11 cellular contexts compared by ENCODE assay signal in genomic region chr12:47889040-47889439, GRCh38. TPM values are rescaled to one million over a fixed set of nuclear protein-coding genes. Genes with fewer than 3 reads are reported as not detected.
A peak's percentile ranks its signal among the peaks of the same experiment; 100 is the strongest.
DNase-seq lines count a peak whose midpoint lies in the region; ATAC-seq and TF ChIP-seq lines count a peak whose summit lies in the region.
"Had no signal": no experiment of that assay in that cellular context is flagged by ENCODE, and none has a peak within 500 bp of the region (broad histone marks: within the 10 kb centered on the region; RNA-seq: fewer than 3 reads in every experiment).

No MANE protein-coding gene starts in this region.

- peaks cover 22% of the 10 kb centered on the region for H3K4me1 ChIP-seq in upper lobe of right lung

- H3K9me3 Mint-ChIP-seq in stimulated activated naive CD8-positive, alpha-beta T cell treated with anti-CD3 and anti-CD28 coated beads, Interleukin-15, Interleukin-2, amounts not matched to agents 100 ng/mL and 50 ng/mL, for 24 hours: no peaks in the 10 kb centered on the region
- H3K9me3 Mint-ChIP-seq in activated naive CD8-positive, alpha-beta T cell treated with anti-CD3 and anti-CD28 coated beads, Interleukin-2, amount 50 U/mL, for 24 hours: no peaks in the 10 kb centered on the region
- H3K9me3 Mint-ChIP-seq: IgD-negative memory B cell; naive thymus-derived CD8-positive, alpha-beta T cell had no signal

- no peak for DNase-seq in stimulated activated naive CD8-positive, alpha-beta T cell treated with anti-CD3 and anti-CD28 coated beads, Interleukin-15, Interleukin-2, amounts not matched to agents 100 U/mL and 50 U/mL, for 24 hours
- DNase-seq in Kasumi-1 (lab: John Stamatoyannopoulos, UW) (peak; percentile 34 to 60), upper lobe of right lung (no peak), NCI-H1092 (lab: John Stamatoyannopoulos, UW) (no peak), T1000 (lab: John Stamatoyannopoulos, UW) (no peak)
- no peak for DNase-seq in activated naive CD8-positive, alpha-beta T cell treated with anti-CD3 and anti-CD28 coated beads, Interleukin-2, amount 50 U/mL, for 24 hours
- DNase-seq in effector CD4-positive, alpha-beta T cell: no peak
- DNase-seq: naive thymus-derived CD8-positive, alpha-beta T cell had no signal

- H3K4me1 Mint-ChIP-seq in stimulated activated naive CD8-positive, alpha-beta T cell treated with anti-CD3 and anti-CD28 coated beads, Interleukin-15, Interleukin-2, amounts not matched to agents 100 ng/mL and 50 ng/mL, for 24 hours (ENCODE audit: low read depth): peaks cover 96% of the 10 kb centered on the region
- H3K4me1 Mint-ChIP-seq in activated naive CD8-positive, alpha-beta T cell treated with anti-CD3 and anti-CD28 coated beads, Interleukin-2, amount 50 U/mL, for 24 hours: peaks cover 89% of the 10 kb centered on the region

- no peaks in the 10 kb centered on the region for H3K27me3 ChIP-seq in upper lobe of right lung

- H3K36me3 ChIP-seq in upper lobe of right lung: no peaks in the 10 kb centered on the region

- H3K4me3 ChIP-seq in upper lobe of right lung: no peak overlapping the region

- H3K27ac ChIP-seq in upper lobe of right lung: no peak overlapping the region

- no peak for TF ChIP-seq CTCF in upper lobe of right lung (IDR thresholded peaks at IDR 0.05)

- H3K27me3 Mint-ChIP-seq in stimulated activated naive CD8-positive, alpha-beta T cell treated with anti-CD3 and anti-CD28 coated beads, Interleukin-15, Interleukin-2, amounts not matched to agents 100 ng/mL and 50 ng/mL, for 24 hours: no peaks in the 10 kb centered on the region
- H3K27me3 Mint-ChIP-seq in activated naive CD8-positive, alpha-beta T cell treated with anti-CD3 and anti-CD28 coated beads, Interleukin-2, amount 50 U/mL, for 24 hours: no peaks in the 10 kb centered on the region

- no peak for ATAC-seq in stimulated activated naive CD8-positive, alpha-beta T cell treated with anti-CD3 and anti-CD28 coated beads, Interleukin-15, Interleukin-2, amounts not matched to agents 100 U/mL and 50 U/mL, for 24 hours
- ATAC-seq in activated naive CD8-positive, alpha-beta T cell treated with anti-CD3 and anti-CD28 coated beads, Interleukin-2, amount 50 U/mL, for 24 hours: no peak
- peak; percentile 82 for ATAC-seq in upper lobe of right lung

- H3K27ac Mint-ChIP-seq in stimulated activated naive CD8-positive, alpha-beta T cell treated with anti-CD3 and anti-CD28 coated beads, Interleukin-15, Interleukin-2, amounts not matched to agents 100 ng/mL and 50 ng/mL, for 24 hours: peak overlapping the region; percentile 71
- H3K27ac Mint-ChIP-seq in activated naive CD8-positive, alpha-beta T cell treated with anti-CD3 and anti-CD28 coated beads, Interleukin-2, amount 50 U/mL, for 24 hours: peak overlapping the region; percentile 57
- H3K27ac Mint-ChIP-seq: activated naive CD8-positive, alpha-beta T cell had no signal

- peaks cover 62% of the 10 kb centered on the region for H3K36me3 Mint-ChIP-seq in stimulated activated naive CD8-positive, alpha-beta T cell treated with anti-CD3 and anti-CD28 coated beads, Interleukin-15, Interleukin-2, amounts not matched to agents 100 ng/mL and 50 ng/mL, for 24 hours (ENCODE audit: low read depth)
- peaks cover 60% of the 10 kb centered on the region for H3K36me3 Mint-ChIP-seq in activated naive CD8-positive, alpha-beta T cell treated with anti-CD3 and anti-CD28 coated beads, Interleukin-2, amount 50 U/mL, for 24 hours (ENCODE audit: low read depth)
- H3K36me3 Mint-ChIP-seq: IgD-negative memory B cell; naive thymus-derived CD8-positive, alpha-beta T cell had no signal

- no peaks in the 10 kb centered on the region for H3K9me3 ChIP-seq in upper lobe of right lung

- intact Hi-C loops in upper lobe of right lung (cut with DNase I): no loop called here

- peak overlapping the region; percentile 43 for H3K4me3 Mint-ChIP-seq in stimulated activated naive CD8-positive, alpha-beta T cell treated with anti-CD3 and anti-CD28 coated beads, Interleukin-15, Interleukin-2, amounts not matched to agents 100 ng/mL and 50 ng/mL, for 24 hours
- H3K4me3 Mint-ChIP-seq in activated naive CD8-positive, alpha-beta T cell treated with anti-CD3 and anti-CD28 coated beads, Interleukin-2, amount 50 U/mL, for 24 hours: no peak overlapping the region
- H3K4me3 Mint-ChIP-seq: activated naive CD8-positive, alpha-beta T cell had no signal

RNA-seq across cellular contexts. Expression of gene VDR, which starts 15.8 kb away (rescaled TPM):
- 28.7 TPM for total RNA-seq in upper lobe of right lung

Comparison
In these comparisons a context has a peak if more than half of its experiments do, and no peak if none do; other contexts are left out.
1. DNase-seq: peak in Kasumi-1 (2 of 2); none in stimulated activated naive CD8-positive, alpha-beta T cell treated with anti-CD3 and anti-CD28 coated beads, Interleukin-15, Interleukin-2, amounts not matched to agents 100 U/mL and 50 U/mL, for 24 hours (single experiment), activated naive CD8-positive, alpha-beta T cell treated with anti-CD3 and anti-CD28 coated beads, Interleukin-2, amount 50 U/mL, for 24 hours (single experiment), upper lobe of right lung (single experiment), NCI-H1092 (single experiment), T1000 (single experiment) and effector CD4-positive, alpha-beta T cell (single experiment).